35 cellular contexts compared by ENCODE assay signal in the genomic region with DNA sequence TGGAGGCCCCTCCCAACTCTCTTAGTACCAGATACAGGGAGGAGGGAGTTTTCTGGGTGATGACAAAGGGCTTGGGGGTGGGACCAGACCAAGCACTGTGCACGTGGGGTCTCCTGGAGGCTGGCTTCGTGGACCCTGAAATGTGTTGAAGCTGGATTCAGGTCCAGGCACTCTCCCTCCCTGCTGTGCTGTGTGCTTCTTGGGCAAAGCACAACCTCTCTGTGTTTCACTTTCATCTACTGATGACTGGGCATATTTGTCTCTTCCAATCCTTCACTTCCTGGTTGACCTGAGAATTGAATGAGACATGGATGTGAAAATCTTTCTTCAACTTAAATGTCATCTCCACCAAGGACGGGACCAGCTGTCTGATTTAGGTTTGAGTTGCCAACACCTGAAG. TPM values are rescaled to one million over a fixed set of nuclear protein-coding genes. Genes with fewer than 3 reads are reported as not detected.
"Had no signal": no experiment of that assay in that cellular context is flagged by ENCODE, and none has a peak within 500 bp of the region (broad histone marks: within the 10 kb centered on the region; RNA-seq: fewer than 3 reads in every experiment).

No MANE protein-coding gene starts in this region.

- H3K4me3 ChIP-seq: colonic mucosa, gastrocnemius medialis, mucosa of descending colon, prostate gland, skin epidermis, spleen, suprapubic skin, vagina had no signal

- H3K4me1 ChIP-seq: colonic mucosa, gastrocnemius medialis, parathyroid adenoma, prostate gland, spleen, vagina had no signal

- H3K27ac ChIP-seq: colonic mucosa, epithelial cell of prostate, gastrocnemius medialis, neutrophil, parathyroid adenoma, prostate gland, skin epidermis, spleen, suprapubic skin, vagina had no signal

- H3K4me1 Mint-ChIP-seq: mesothelial cell of epicardium had no signal

- FAIRE-seq: keratinocyte had no signal

- H3K27ac Mint-ChIP-seq: dendritic cell treated with granulocyte-macrophage colony-stimulating factor and Interleukin-4, amounts not matched to agents 40 ng/mL and 50 ng/mL, for 4 days; endodermal cell; mesothelial cell of epicardium; natural killer cell treated with Interleukin-12 subunit alpha and Interleukin-12 subunit beta and Interleukin-15 and Interleukin-18, amount 100 ng/mL, for 72 hours; stimulated activated naive B cell treated with anti-CD40 and anti-IgM and Interleukin-4, amounts not matched to agents 10 μg/mL and 1 μg/mL and 100 μg/mL, for 72 hours; stimulated activated naive CD8-positive, alpha-beta T cell treated with anti-CD3 and anti-CD28 coated beads, Interleukin-15, Interleukin-2, amounts not matched to agents 100 ng/mL and 50 ng/mL, for 24 hours had no signal

- H3K36me3 ChIP-seq: colonic mucosa, gastrocnemius medialis, neutrophil, prostate gland, spleen, suprapubic skin, vagina had no signal

- H3K9me3 ChIP-seq: colonic mucosa, gastrocnemius medialis, mucosa of descending colon, neutrophil, prostate gland, spleen, suprapubic skin, vagina had no signal

- H3K4me3 Mint-ChIP-seq: dendritic cell treated with granulocyte-macrophage colony-stimulating factor and Interleukin-4, amounts not matched to agents 40 ng/mL and 50 ng/mL, for 4 days; endodermal cell; mesothelial cell of epicardium; natural killer cell treated with Interleukin-12 subunit alpha and Interleukin-12 subunit beta and Interleukin-15 and Interleukin-18, amount 100 ng/mL, for 72 hours; neural crest cell; stimulated activated naive B cell treated with anti-CD40 and anti-IgM and Interleukin-4, amounts not matched to agents 10 μg/mL and 1 μg/mL and 100 μg/mL, for 72 hours; stimulated activated naive CD8-positive, alpha-beta T cell treated with anti-CD3 and anti-CD28 coated beads, Interleukin-15, Interleukin-2, amounts not matched to agents 100 ng/mL and 50 ng/mL, for 24 hours had no signal

- H3K27me3 ChIP-seq: colonic mucosa, vagina had no signal

- H3K9me3 Mint-ChIP-seq: dendritic cell treated with granulocyte-macrophage colony-stimulating factor and Interleukin-4, amounts not matched to agents 40 ng/mL and 50 ng/mL, for 4 days; endodermal cell; mesothelial cell of epicardium; natural killer cell treated with Interleukin-12 subunit alpha and Interleukin-12 subunit beta and Interleukin-15 and Interleukin-18, amount 100 ng/mL, for 72 hours; neural crest cell; stimulated activated naive B cell treated with anti-CD40 and anti-IgM and Interleukin-4, amounts not matched to agents 10 μg/mL and 1 μg/mL and 100 μg/mL, for 72 hours; stimulated activated naive CD8-positive, alpha-beta T cell treated with anti-CD3 and anti-CD28 coated beads, Interleukin-15, Interleukin-2, amounts not matched to agents 100 ng/mL and 50 ng/mL, for 24 hours had no signal

- H3K36me3 Mint-ChIP-seq: mesothelial cell of epicardium; naive B cell; natural killer cell treated with Interleukin-12 subunit alpha and Interleukin-12 subunit beta and Interleukin-15 and Interleukin-18, amount 100 ng/mL, for 72 hours; stimulated activated naive B cell treated with anti-CD40 and anti-IgM and Interleukin-4, amounts not matched to agents 10 μg/mL and 1 μg/mL and 100 μg/mL, for 72 hours had no signal

- DNase-seq: colonic mucosa; effector CD8-positive, alpha-beta T cell; endodermal cell; foreskin fibroblast; gastrocnemius medialis; head of caudate nucleus; mesenchymal stem cell; naive B cell; right cardiac atrium; spleen; stimulated activated CD4-positive, alpha-beta T cell treated with anti-CD3 and anti-CD28 coated beads, Interleukin-4, amount 100 ng/mL, for 4 hours; stimulated activated naive B cell treated with anti-CD40 and anti-IgM and Interleukin-4, amounts not matched to agents 10 μg/mL and 1 μg/mL and 100 μg/mL, for 72 hours; trophoblast cell had no signal

- ATAC-seq: esophagus mucosa; gastrocnemius medialis; mucosa of descending colon; natural killer cell treated with Interleukin-12 subunit alpha and Interleukin-12 subunit beta and Interleukin-15 and Interleukin-18, amount 100 ng/mL, for 72 hours; right cardiac atrium; stimulated activated naive B cell treated with anti-CD40 and anti-IgM and Interleukin-4, amounts not matched to agents 10 μg/mL and 1 μg/mL and 100 μg/mL, for 72 hours had no signal

RNA-seq across cellular contexts. Expression of gene MLN, which starts 14.5 kb away (rescaled TPM):
- total RNA-seq: endodermal cell; esophagus mucosa; gastrocnemius medialis; glomerular endothelial cell; left lobe of liver; lower leg skin; lung microvascular endothelial cell; mesothelial cell of epicardium; mucosa of descending colon; natural killer cell treated with Interleukin-12 subunit alpha and Interleukin-12 subunit beta and Interleukin-15 and Interleukin-18, amount 100 ng/mL, for 72 hours; neural crest cell; omental fat pad; prostate gland; renal cortical epithelial cell; right cardiac atrium; spleen; suprapubic skin; ureter; vagina had no signal
- polyA plus RNA-seq: keratinocyte, right cardiac atrium, spleen had no signal
